ENCODE assay signal across 16 cellular contexts in the genomic region with DNA sequence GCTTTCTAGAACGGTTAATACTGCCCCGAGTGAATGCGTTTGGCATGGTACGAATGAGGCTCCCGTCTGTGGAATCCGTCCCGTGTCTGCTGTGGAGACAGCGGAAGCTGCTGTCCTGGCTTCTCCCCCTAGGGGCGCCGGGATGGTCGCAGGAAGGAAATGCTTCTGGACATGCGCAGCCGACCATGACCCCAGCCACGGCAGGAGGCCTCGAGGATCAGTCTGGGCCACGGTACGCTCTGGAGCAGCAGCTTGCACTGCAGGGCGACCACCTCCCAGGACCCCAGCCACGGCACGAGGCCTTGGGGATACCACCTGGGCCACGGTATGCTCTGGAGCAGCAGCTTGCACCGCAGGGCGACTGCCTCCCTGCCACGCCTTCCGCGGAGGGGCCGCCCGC. TPM values are rescaled to one million over a fixed set of nuclear protein-coding genes. Genes with fewer than 3 reads are reported as not detected.
A peak's percentile ranks its signal among the peaks of the same experiment; 100 is the strongest.
DNase-seq lines count a peak whose midpoint lies in the region; ATAC-seq, FAIRE-seq and TF ChIP-seq lines count a peak whose summit lies in the region.
"Had no signal": no experiment of that assay in that cellular context is flagged by ENCODE, and none has a peak within 500 bp of the region (broad histone marks: within the 10 kb centered on the region; RNA-seq: fewer than 3 reads in every experiment).

No MANE protein-coding gene starts in this region.

- H3K36me3 ChIP-seq in A673 (ENCODE audit: insufficient read depth, low read length, poor library complexity, severe bottlenecking) = peaks cover 35% of the 10 kb centered on the region
- H3K36me3 ChIP-seq in HEK293 (ENCODE audit: control insufficient read depth in 2 of 2, insufficient read depth in 1 of 2, low read length in 2 of 2) = peaks cover 12 to 36% of the 10 kb centered on the region in 2 experiments
- H3K36me3 ChIP-seq in liver (ENCODE audit: control insufficient read depth in 4 of 4, insufficient read depth in 3 of 4, low read depth in 1 of 4, low read length in 3 of 4) = peaks cover 1 to 7% (median 6%) of the 10 kb centered on the region in 4 donors
- H3K36me3 ChIP-seq in pancreas = peaks cover 0 to 22% (median 0%) of the 10 kb centered on the region in 3 donors
- no peaks in the 10 kb centered on the region for H3K36me3 ChIP-seq in prostate gland

- H3K27me3 Mint-ChIP-seq in chondrocyte (ENCODE audit: low read depth) = no peaks in the 10 kb centered on the region
- H3K27me3 Mint-ChIP-seq: activated T-cell treated with anti-CD3 and anti-CD28 coated beads, Interleukin-2, amount 50 U/mL, for 24 hours; B cell had no signal

- H3K4me3 Mint-ChIP-seq in chondrocyte (ENCODE audit: unreplicated experiment) = no peak overlapping the region
- H3K4me3 Mint-ChIP-seq: activated T-cell treated with anti-CD3 and anti-CD28 coated beads, Interleukin-2, amount 50 U/mL, for 24 hours; B cell had no signal

- no peak for FAIRE-seq in pancreas (lab: Jason Lieb, UNC)
- FAIRE-seq: astrocyte, endothelial cell of umbilical vein had no signal

- POLR2A ChIA-PET in A673 (lab: Charles Lee; ENCODE audit: low non-redundant PET) (no interaction called here), HEK293 (lab: Yijun Ruan, JAX) (no interaction called here)

- peaks cover 24% of the 10 kb centered on the region for H3K4me1 Mint-ChIP-seq in chondrocyte (ENCODE audit: low read depth)

- TF ChIP-seq POLR2A in prostate gland (IDR thresholded peaks at IDR 0.05) = no peak

- peaks cover 12% of the 10 kb centered on the region for H3K36me3 Mint-ChIP-seq in chondrocyte (ENCODE audit: low read depth)

- CTCF ChIA-PET in A673 (lab: Charles Lee) = no interaction called here
- CTCF ChIA-PET in HEK293 (lab: Yijun Ruan, JAX) = no interaction called here

- 88% methylated on average over 28 of the region's 28 CpGs for WGBS in liver
- WGBS in pancreas, 2 donors = 92 to 93% methylated on average over 28 of the region's 28 CpGs
- WGBS in prostate gland = 89% methylated on average over 25 of the region's 28 CpGs

- H3K4me1 ChIP-seq in A673 (ENCODE audit: insufficient read depth, low read length, poor library complexity, severe bottlenecking) = no peaks in the 10 kb centered on the region
- H3K4me1 ChIP-seq in HEK293 (ENCODE audit: control insufficient read depth, insufficient read depth, low read length) = no peaks in the 10 kb centered on the region
- H3K4me1 ChIP-seq in liver (ENCODE audit: control insufficient read depth in 4 of 4, insufficient read depth in 4 of 4, low read length in 3 of 4) = no peaks in the 10 kb centered on the region
- H3K4me1 ChIP-seq in pancreas = no peaks in the 10 kb centered on the region
- H3K4me1 ChIP-seq in prostate gland (replicated peaks) = no peaks in the 10 kb centered on the region

- peak in 1 of 2 donors; percentile 44 for TF ChIP-seq RAD21 in liver (IDR thresholded peaks at IDR 0.05)

- BruUV-seq in A673 (replicated peaks; lab: Mats Ljungman, UMichigan) = no TSS peak

- H3K9me3 ChIP-seq in A673 (ENCODE audit: low read depth, low read length, poor library complexity, severe bottlenecking) (no peaks in the 10 kb centered on the region), HEK293 (ENCODE audit: control insufficient read depth, insufficient read depth, low read depth, low read length) (no peaks in the 10 kb centered on the region), liver (ENCODE audit: control insufficient read depth in 4 of 4, low read length in 3 of 4) (no peaks in the 10 kb centered on the region), pancreas (no peaks in the 10 kb centered on the region), prostate gland (no peaks in the 10 kb centered on the region)

- no peaks in the 10 kb centered on the region for H3K9me3 Mint-ChIP-seq in chondrocyte (ENCODE audit: low read depth)
- H3K9me3 Mint-ChIP-seq: activated T-cell treated with anti-CD3 and anti-CD28 coated beads, Interleukin-2, amount 50 U/mL, for 24 hours had no signal

- no peak for DNase-seq in A673 (ENCODE audit: low spot score)
- DNase-seq in chondrocyte (ENCODE audit: low spot score) = peak; percentile 79
- DNase-seq in pancreas = no peak
- DNase-seq in prostate gland (ENCODE audit: low spot score) = no peak
- DNase-seq: activated T-cell treated with anti-CD3 and anti-CD28 coated beads, Interleukin-2, amount 50 U/mL, for 24 hours; NCI-H1092 treated with DMSO at 0.1 percent for 48 hours; NCI-H526; stimulated activated CD4-positive, alpha-beta T cell treated with anti-CD3 and anti-CD28 coated beads, Interleukin-12 subunit alpha, Interleukin-12 subunit beta, amount 100 ng/mL, for 4 hours had no signal

- intact Hi-C loops in A673 (cut with micrococcal nuclease; ENCODE audit: unreplicated experiment) = loop anchor here (5.0 kb wide), 1 partner anchor 108 kb away; a partner anchor contains a TSS
- intact Hi-C loops in pancreas (cut with DNase I) = no loop called here
- intact Hi-C loops in prostate gland (cut with DNase I) = no loop called here

- TF ChIP-seq CTCF in A673 (conservative IDR thresholded peaks at IDR 0.05; ENCODE audit: low read depth, low read length) = 0 out of 2 replicates have a peak, but pooled peaks have one; percentile 16
- TF ChIP-seq CTCF in HEK293 (tag by site-specific recombination; IDR thresholded peaks at IDR 0.05) = 0 out of 2 replicates have a peak, but pooled peaks have one; percentile 12
- peak; percentile 74 for TF ChIP-seq CTCF in chondrocyte (IDR thresholded peaks at IDR 0.05)
- TF ChIP-seq CTCF in liver (IDR thresholded peaks at IDR 0.05; ENCODE audit: low read depth, low read length, missing input control) = peak; percentile 18
- no peak for TF ChIP-seq CTCF in pancreas (IDR thresholded peaks at IDR 0.05)
- TF ChIP-seq CTCF in prostate gland (IDR thresholded peaks at IDR 0.05) = no peak

- ATAC-seq in pancreas (no peak), HG02970 (IDR thresholded peaks at IDR 0.05; ENCODE audit: low FRiP score, unreplicated experiment) (no peak), GM21723 (IDR thresholded peaks at IDR 0.05; ENCODE audit: unreplicated experiment) (no peak)
- ATAC-seq: activated CD4-positive, CD25-positive, alpha-beta regulatory T cell treated with anti-CD3 and anti-CD28 coated beads, Interleukin-2, amount 50 U/mL, for 24 hours had no signal

- H3K4me3 ChIP-seq in A673 (ENCODE audit: low read depth, low read length, poor library complexity, severe bottlenecking) (no peak overlapping the region), HEK293 (ENCODE audit: low read depth, low read length) (no peak overlapping the region), liver (ENCODE audit: low read depth in 1 of 3, low read length in 3 of 3) (no peak overlapping the region), pancreas (no peak overlapping the region), prostate gland (no peak overlapping the region)

- H3K9ac ChIP-seq in liver (ENCODE audit: low read depth in 1 of 2, low read length in 2 of 2) = no peak overlapping the region

- H3K27ac Mint-ChIP-seq in chondrocyte (ENCODE audit: unreplicated experiment) = peak overlapping the region; percentile 45
- H3K27ac Mint-ChIP-seq: activated T-cell treated with anti-CD3 and anti-CD28 coated beads, Interleukin-2, amount 50 U/mL, for 24 hours; B cell had no signal

- H3K27ac ChIP-seq in A673 (ENCODE audit: low read depth, low read length, poor library complexity, severe bottlenecking) (no peak overlapping the region), HEK293 (ENCODE audit: extremely low read depth, low read depth, low read length) (no peak overlapping the region), liver (ENCODE audit: low read depth in 1 of 2, low read length in 2 of 2) (no peak overlapping the region), pancreas (no peak overlapping the region), prostate gland (no peak overlapping the region)

- no peaks in the 10 kb centered on the region for H3K27me3 ChIP-seq in A673 (replicated peaks; ENCODE audit: insufficient read depth, low read depth, low read length, poor library complexity)
- no peaks in the 10 kb centered on the region for H3K27me3 ChIP-seq in liver (ENCODE audit: control insufficient read depth in 4 of 4, insufficient read depth in 4 of 4, low read length in 3 of 4)
- no peaks in the 10 kb centered on the region for H3K27me3 ChIP-seq in pancreas
- H3K27me3 ChIP-seq in prostate gland (replicated peaks; ENCODE audit: insufficient read depth) = no peaks in the 10 kb centered on the region

TF ChIP-seq in HEK293, 187 proteins besides CTCF, POLR2A, EP300 and RAD21:
- TF ChIP-seq ZSCAN23 (tag by site-specific recombination; IDR thresholded peaks at IDR 0.05) (no peak), KLF1 (tag by site-specific recombination; IDR thresholded peaks at IDR 0.05) (no peak), ZNF571 (tag by site-specific recombination; IDR thresholded peaks at IDR 0.05) (no peak), ZNF670 (tag by site-specific recombination; IDR thresholded peaks at IDR 0.05; ENCODE audit: low read depth) (no peak), ZNF169 (tag by site-specific recombination; IDR thresholded peaks at IDR 0.05) (no peak)

TF ChIP-seq in liver, 16 proteins besides CTCF, POLR2A, EP300 and RAD21:
- no peak for TF ChIP-seq FOXA1 (IDR thresholded peaks at IDR 0.05)
- TF ChIP-seq GABPA (IDR thresholded peaks at IDR 0.05 in 1 of 2, conservative IDR thresholded peaks at IDR 0.05 in 1 of 2) = no peak
- no peak for TF ChIP-seq JUND (IDR thresholded peaks at IDR 0.05)
- TF ChIP-seq RXRA (IDR thresholded peaks at IDR 0.05) = no peak
- TF ChIP-seq TAF1 (conservative IDR thresholded peaks at IDR 0.05) = no peak

RNA-seq across cellular contexts. Expression of a gene that starts 59.7 kb away (rescaled TPM):
- 19.7 and 20.6 TPM in 2 replicates for total RNA-seq in A673 (2021)
- 10.8 to 11.9 TPM (median 11.0 TPM) in 3 replicates for total RNA-seq in chondrocyte
- total RNA-seq in liver = 1 to 10 TPM; 2.7 to 4.0 TPM
- 1 to 10 TPM; 1.6 to 2.2 TPM for polyA plus RNA-seq in liver
- 1 to 10 TPM; 3.7 to 6.6 (median 3.9) TPM for total RNA-seq in pancreas
- 1 to 10 TPM; 3.2 to 4.1 TPM for polyA plus RNA-seq in pancreas
- 10 to 100 TPM in 1 of 2 donors, 1 to 10 TPM in 1; 9.0 to 18.8 TPM for total RNA-seq in prostate gland

Comparison
In these comparisons a context has a peak if more than half of its experiments do, and no peak if none do; other contexts are left out.
1. CTCF ChIP-seq: peak in A673 (single experiment), HEK293 (single experiment), chondrocyte (single experiment) and liver (single experiment); none in pancreas (0 of 4) and prostate gland (0 of 4).